Comparison of ENCODE assay signal across 1 cellular context in the genomic region with DNA sequence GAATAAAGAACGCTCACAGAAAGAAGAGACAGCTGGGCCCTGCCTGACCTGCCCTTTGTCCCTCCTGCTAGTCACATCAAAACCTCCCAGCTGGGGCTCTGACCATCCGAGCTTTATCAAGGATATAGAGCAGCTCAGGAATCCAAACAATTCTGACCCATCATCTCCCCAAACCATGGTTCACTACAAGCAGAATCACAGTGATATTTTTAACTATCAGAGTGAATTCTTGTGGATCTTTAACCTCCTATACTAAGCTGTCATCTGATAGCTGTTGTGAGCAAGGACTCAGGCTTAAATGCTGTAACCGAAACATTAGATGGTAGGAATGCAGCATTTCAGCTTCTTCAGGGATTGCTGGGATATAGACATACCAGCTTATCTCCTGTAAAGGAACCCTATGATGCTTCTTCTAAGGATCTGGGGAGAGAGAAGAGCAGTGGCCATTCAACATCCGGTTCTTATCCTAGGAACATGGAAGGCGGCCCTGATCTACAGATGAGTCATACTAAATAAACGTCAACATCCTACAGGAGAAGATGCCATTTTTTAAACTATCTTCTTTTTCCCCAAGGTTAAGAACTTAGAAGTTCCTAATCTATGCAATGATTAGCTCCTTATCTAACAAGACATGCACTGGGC.
TF ChIP-seq lines count a peak whose summit lies in the region.

No MANE protein-coding gene starts in this region.

TF ChIP-seq in H1, 55 proteins besides CTCF, POLR2A, EP300 and RAD21:
- TF ChIP-seq, protein P1, sequence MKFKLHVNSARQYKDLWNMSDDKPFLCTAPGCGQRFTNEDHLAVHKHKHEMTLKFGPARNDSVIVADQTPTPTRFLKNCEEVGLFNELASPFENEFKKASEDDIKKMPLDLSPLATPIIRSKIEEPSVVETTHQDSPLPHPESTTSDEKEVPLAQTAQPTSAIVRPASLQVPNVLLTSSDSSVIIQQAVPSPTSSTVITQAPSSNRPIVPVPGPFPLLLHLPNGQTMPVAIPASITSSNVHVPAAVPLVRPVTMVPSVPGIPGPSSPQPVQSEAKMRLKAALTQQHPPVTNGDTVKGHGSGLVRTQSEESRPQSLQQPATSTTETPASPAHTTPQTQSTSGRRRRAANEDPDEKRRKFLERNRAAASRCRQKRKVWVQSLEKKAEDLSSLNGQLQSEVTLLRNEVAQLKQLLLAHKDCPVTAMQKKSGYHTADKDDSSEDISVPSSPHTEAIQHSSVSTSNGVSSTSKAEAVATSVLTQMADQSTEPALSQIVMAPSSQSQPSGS (IDR thresholded peaks at IDR 0.05; ENCODE audit: low read length): 0 out of 2 replicates have a peak, but pooled peaks have one; percentile 22
- TF ChIP-seq BRCA1 (IDR thresholded peaks at IDR 0.05; ENCODE audit: low read depth, low read length) (no peak), CREB1 (IDR thresholded peaks at IDR 0.05) (no peak), TEAD4 (IDR thresholded peaks at IDR 0.05; ENCODE audit: low read depth, low read length) (peak; percentile 53; the same call in 1 of the 2 replicates), HDAC2 (IDR thresholded peaks at IDR 0.05; ENCODE audit: borderline replicate concordance in 1 of 2, low read depth in 2 of 2, low read length in 2 of 2) (peak; percentile 70 to 71; a peak in 2 of 4 replicates), KDM5A (IDR thresholded peaks at IDR 0.05; ENCODE audit: low read length) (no peak), TCF12 (IDR thresholded peaks at IDR 0.05; ENCODE audit: low read depth, low read length) (peak; percentile 53; the same call in 1 of the 2 replicates), NANOG (IDR thresholded peaks at IDR 0.05; ENCODE audit: insufficient read depth, low read depth, low read length, poor library complexity, severe bottlenecking) (peak; percentile 19), ASH2L (IDR thresholded peaks at IDR 0.05; ENCODE audit: low read length) (peak; percentile 55)
- TF ChIP-seq, protein P2, sequence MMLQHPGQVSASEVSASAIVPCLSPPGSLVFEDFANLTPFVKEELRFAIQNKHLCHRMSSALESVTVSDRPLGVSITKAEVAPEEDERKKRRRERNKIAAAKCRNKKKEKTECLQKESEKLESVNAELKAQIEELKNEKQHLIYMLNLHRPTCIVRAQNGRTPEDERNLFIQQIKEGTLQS (IDR thresholded peaks at IDR 0.05; ENCODE audit: insufficient read depth, low read depth, low read length): no peak
